In genomic region chr3:58766587-58767282, GRCh38 we compare ENCODE assay signal across 21 cellular contexts.
"Had no signal": no experiment of that assay in that cellular context is flagged by ENCODE, and none has a peak within 500 bp of the region (broad histone marks: within the 10 kb centered on the region; RNA-seq: fewer than 3 reads in every experiment).

No MANE protein-coding gene starts in this region.

- DNase-seq: effector CD4-positive, alpha-beta T cell; endodermal cell; foreskin melanocyte; head of caudate nucleus; hippocampal formation; left colon; nucleus accumbens; ovary; sigmoid colon; stimulated activated CD4-positive, alpha-beta T cell treated with anti-CD3 and anti-CD28 coated beads, Interleukin-2, amount 100 ng/mL, for 24 hours; stimulated activated CD4-positive, alpha-beta T cell treated with anti-CD3 and anti-CD28 coated beads, Interleukin-4, amount 100 ng/mL, for 4 hours; stimulated activated naive B cell treated with anti-CD40 and anti-IgM and Interleukin-4, amounts not matched to agents 10 μg/mL and 1 μg/mL and 100 μg/mL, for 72 hours; stimulated activated naive CD8-positive, alpha-beta T cell treated with anti-CD3 and anti-CD28 coated beads, Interleukin-15, amount 100 ng/mL, for 72 hours; testis had no signal

- H3K4me1 Mint-ChIP-seq: endodermal cell; mesothelial cell of epicardium; neural progenitor cell; stimulated activated naive B cell treated with anti-CD40 and anti-IgM and Interleukin-4, amounts not matched to agents 10 μg/mL and 1 μg/mL and 100 μg/mL, for 72 hours; stimulated activated naive CD8-positive, alpha-beta T cell treated with anti-CD3 and anti-CD28 coated beads, Interleukin-15, amount 100 ng/mL, for 72 hours had no signal

- H3K4me3 Mint-ChIP-seq: endodermal cell; mesothelial cell of epicardium; natural killer cell treated with Interleukin-12 subunit alpha and Interleukin-12 subunit beta and Interleukin-15 and Interleukin-18, amount 100 ng/mL, for 72 hours; neural progenitor cell; stimulated activated naive B cell treated with anti-CD40 and anti-IgM and Interleukin-4, amounts not matched to agents 10 μg/mL and 1 μg/mL and 100 μg/mL, for 72 hours; stimulated activated naive CD8-positive, alpha-beta T cell treated with anti-CD3 and anti-CD28 coated beads, Interleukin-15, amount 100 ng/mL, for 72 hours had no signal

- H2AFZ ChIP-seq: neural progenitor cell had no signal

- H3K27me3 ChIP-seq: neural progenitor cell, ovary, right atrium auricular region, sigmoid colon, testis, tibial nerve had no signal

- H3K27ac ChIP-seq: coronary artery, neural progenitor cell, ovary, right atrium auricular region, sigmoid colon, skin epidermis, testis, tibial nerve had no signal

- H3K9me3 ChIP-seq: testis had no signal

- H3K4me1 ChIP-seq: neural progenitor cell, right atrium auricular region, sigmoid colon, testis, tibial nerve had no signal

- H3K4me2 ChIP-seq: neural progenitor cell had no signal

- H3K36me3 ChIP-seq: neural progenitor cell, ovary, right atrium auricular region, sigmoid colon, tibial nerve had no signal

- H3K36me3 Mint-ChIP-seq: neural progenitor cell had no signal

- H3K4me3 ChIP-seq: coronary artery, neural progenitor cell, ovary, right atrium auricular region, sigmoid colon, skin epidermis, testis, tibial nerve had no signal

- H3K27ac Mint-ChIP-seq: endodermal cell; mesothelial cell of epicardium; natural killer cell treated with Interleukin-12 subunit alpha and Interleukin-12 subunit beta and Interleukin-15 and Interleukin-18, amount 100 ng/mL, for 72 hours; neural progenitor cell; stimulated activated naive B cell treated with anti-CD40 and anti-IgM and Interleukin-4, amounts not matched to agents 10 μg/mL and 1 μg/mL and 100 μg/mL, for 72 hours; stimulated activated naive CD8-positive, alpha-beta T cell treated with anti-CD3 and anti-CD28 coated beads, Interleukin-15, amount 100 ng/mL, for 72 hours had no signal

- H3K9ac ChIP-seq: neural progenitor cell had no signal

- ATAC-seq: left colon; stimulated activated naive B cell treated with anti-CD40 and anti-IgM and Interleukin-4, amounts not matched to agents 10 μg/mL and 1 μg/mL and 100 μg/mL, for 72 hours; stimulated activated naive CD8-positive, alpha-beta T cell treated with anti-CD3 and anti-CD28 coated beads, Interleukin-15, amount 100 ng/mL, for 72 hours had no signal
